ENCODE assay signal across 25 cellular contexts in genomic region chr17:298791-299450, GRCh38. TPM values are rescaled to one million over a fixed set of nuclear protein-coding genes. Genes with fewer than 3 reads are reported as not detected.
DNase-seq lines count a peak whose midpoint lies in the region; ATAC-seq and TF ChIP-seq lines count a peak whose summit lies in the region.
"Had no signal": no experiment of that assay in that cellular context is flagged by ENCODE, and none has a peak within 500 bp of the region (broad histone marks: within the 10 kb centered on the region; RNA-seq: fewer than 3 reads in every experiment).

No MANE protein-coding gene starts in this region.

- no peaks in the 10 kb centered on the region for H3K9me3 ChIP-seq in BLaER1 treated with 17β-estradiol and CSF1 and Interleukin-3, amounts not matched to agents 10 nM and 100 nM (replicated peaks in 1 of 11)
- H3K9me3 ChIP-seq: vagina had no signal

- no peak overlapping the region for H3K27ac Mint-ChIP-seq in activated CD4-positive, alpha-beta memory T cell treated with anti-CD3 and anti-CD28 coated beads, Interleukin-2, amount 10 ng/mL, durations not matched to agents 7 days and 5 days
- H3K27ac Mint-ChIP-seq: CD14-positive monocyte; natural killer cell treated with Interleukin-12 subunit alpha and Interleukin-12 subunit beta and Interleukin-15 and Interleukin-18, amount 100 ng/mL, for 72 hours; T-helper 1 cell treated with Interleukin-12 subunit alpha and Interleukin-12 subunit beta and Interleukin-4 antibody, amounts not matched to agents 30 μg/mL and 1 μg/mL, for 36 hours had no signal

- H3K4me2 ChIP-seq in BLaER1 treated with 17β-estradiol and CSF1 and Interleukin-3, amounts not matched to agents 10 nM and 100 nM = peak overlapping the region in 9 of 11 experiments; percentile 26 to 97 (median 73); a peak in 16 of 22 replicates

- H4K20me1 ChIP-seq in BLaER1 treated with 17β-estradiol and CSF1 and Interleukin-3, amounts not matched to agents 10 nM and 100 nM = peaks cover 0 to 44% (median 13%) of the 10 kb centered on the region in 11 experiments; a peak in 10 of 22 replicates

- H3K9me3 Mint-ChIP-seq in activated CD4-positive, alpha-beta memory T cell treated with anti-CD3 and anti-CD28 coated beads, Interleukin-2, amount 10 ng/mL, durations not matched to agents 7 days and 5 days = no peaks in the 10 kb centered on the region
- H3K9me3 Mint-ChIP-seq: immature natural killer cell; natural killer cell treated with Interleukin-12 subunit alpha and Interleukin-12 subunit beta and Interleukin-15 and Interleukin-18, amount 100 ng/mL, for 72 hours; T-helper 1 cell treated with Interleukin-12 subunit alpha and Interleukin-12 subunit beta and Interleukin-4 antibody, amounts not matched to agents 30 μg/mL and 1 μg/mL, for 36 hours had no signal

- H3K36me3 Mint-ChIP-seq in activated CD4-positive, alpha-beta memory T cell treated with anti-CD3 and anti-CD28 coated beads, Interleukin-2, amount 10 ng/mL, durations not matched to agents 7 days and 5 days (ENCODE audit: low read depth) = no peaks in the 10 kb centered on the region
- H3K36me3 Mint-ChIP-seq: CD14-positive monocyte; natural killer cell treated with Interleukin-12 subunit alpha and Interleukin-12 subunit beta and Interleukin-15 and Interleukin-18, amount 100 ng/mL, for 72 hours had no signal

- H3K9ac ChIP-seq in BLaER1 treated with 17β-estradiol and CSF1 and Interleukin-3, amounts not matched to agents 10 nM and 100 nM = peak overlapping the region in 4 of 11 experiments; percentile 2 to 46 (median 32); a peak in 4 of 22 replicates

- H3K4me1 Mint-ChIP-seq in activated CD4-positive, alpha-beta memory T cell treated with anti-CD3 and anti-CD28 coated beads, Interleukin-2, amount 10 ng/mL, durations not matched to agents 7 days and 5 days = no peaks in the 10 kb centered on the region

- ATAC-seq in left lobe of liver (peak; percentile 16), HG03432 (IDR thresholded peaks at IDR 0.05; ENCODE audit: unreplicated experiment) (no peak), omental fat pad (ENCODE audit: low FRiP score) (no peak)
- ATAC-seq: GM12878 had no signal

- H3K27me3 Mint-ChIP-seq in activated CD4-positive, alpha-beta memory T cell treated with anti-CD3 and anti-CD28 coated beads, Interleukin-2, amount 10 ng/mL, durations not matched to agents 7 days and 5 days = no peaks in the 10 kb centered on the region
- H3K27me3 Mint-ChIP-seq: natural killer cell treated with Interleukin-12 subunit alpha and Interleukin-12 subunit beta and Interleukin-15 and Interleukin-18, amount 100 ng/mL, for 72 hours had no signal

- peak overlapping the region in 3 of 11 experiments; percentile 10 to 44 (median 15); a peak in 3 of 22 replicates for H3K27ac ChIP-seq in BLaER1 treated with 17β-estradiol and CSF1 and Interleukin-3, amounts not matched to agents 10 nM and 100 nM
- H3K27ac ChIP-seq: vagina had no signal

- H3K27me3 ChIP-seq in BLaER1 treated with 17β-estradiol and CSF1 and Interleukin-3, amounts not matched to agents 10 nM and 100 nM = peaks cover 0 to 52% (median 13%) of the 10 kb centered on the region in 11 experiments; a peak in 14 of 22 replicates
- H3K27me3 ChIP-seq: vagina had no signal

- DNase-seq in fibroblast of the aortic adventitia (ENCODE audit: low read depth) (peak; percentile 4), left lobe of liver (ENCODE audit: low spot score) (no peak), retina (peak; percentile 32), omental fat pad (ENCODE audit: low spot score) (no peak)
- DNase-seq in activated CD4-positive, alpha-beta memory T cell treated with anti-CD3 and anti-CD28 coated beads, Interleukin-2, amount 10 ng/mL, durations not matched to agents 7 days and 5 days = no peak
- no peak for DNase-seq in stimulated activated naive CD4-positive, alpha-beta T cell (lab: John Stamatoyannopoulos, UW)
- DNase-seq: activated CD4-positive, alpha-beta T cell treated with anti-CD3 and anti-CD28 coated beads, Interleukin-2, amount 50 U/mL, for 1 hour; activated CD8-positive, alpha-beta memory T cell treated with anti-CD3 and anti-CD28 coated beads, Interleukin-2, amount 50 U/mL, for 48 hours; activated gamma-delta T cell; amygdala; effector CD8-positive, alpha-beta T cell; GDM1; HCEC 1CT; immature natural killer cell; MM.1S; NCI-H82; OCI-M1; stimulated activated naive CD4-positive, alpha-beta T cell treated with Interleukin-2 at 50 U/mL for 16 hours had no signal

- CTCF ChIA-PET in activated CD4-positive, alpha-beta memory T cell treated with anti-CD3 and anti-CD28 coated beads, Interleukin-2, amount 10 ng/mL, durations not matched to agents 7 days and 5 days (lab: Charles Lee) = no interaction called here

- H3K4me3 Mint-ChIP-seq in activated CD4-positive, alpha-beta memory T cell treated with anti-CD3 and anti-CD28 coated beads, Interleukin-2, amount 10 ng/mL, durations not matched to agents 7 days and 5 days = no peak overlapping the region
- H3K4me3 Mint-ChIP-seq: CD14-positive monocyte; immature natural killer cell; natural killer cell treated with Interleukin-12 subunit alpha and Interleukin-12 subunit beta and Interleukin-15 and Interleukin-18, amount 100 ng/mL, for 72 hours; T-helper 1 cell treated with Interleukin-12 subunit alpha and Interleukin-12 subunit beta and Interleukin-4 antibody, amounts not matched to agents 30 μg/mL and 1 μg/mL, for 36 hours had no signal

- no peak overlapping the region for H3K4me3 ChIP-seq in BLaER1 treated with 17β-estradiol and CSF1 and Interleukin-3, amounts not matched to agents 10 nM and 100 nM
- H3K4me3 ChIP-seq in fibroblast of the aortic adventitia (ENCODE audit: low read depth, low read length) = no peak overlapping the region
- H3K4me3 ChIP-seq: GM12878, vagina had no signal

- TF ChIP-seq CTCF in fibroblast of the aortic adventitia (IDR thresholded peaks at IDR 0.05; ENCODE audit: insufficient read depth, low read length) = no peak
- TF ChIP-seq CTCF in omental fat pad (IDR thresholded peaks at IDR 0.05) = no peak

- H3K36me3 ChIP-seq in BLaER1 treated with 17β-estradiol and CSF1 and Interleukin-3, amounts not matched to agents 10 nM and 100 nM = no peaks in the 10 kb centered on the region
- H3K36me3 ChIP-seq: vagina had no signal

- peaks cover 23 to 79% (median 74%) of the 10 kb centered on the region in 10 experiments for H3K4me1 ChIP-seq in BLaER1 treated with 17β-estradiol and CSF1 and Interleukin-3, amounts not matched to agents 10 nM and 100 nM
- H3K4me1 ChIP-seq: vagina had no signal

- POLR2A ChIA-PET in activated CD4-positive, alpha-beta memory T cell treated with anti-CD3 and anti-CD28 coated beads, Interleukin-2, amount 10 ng/mL, durations not matched to agents 7 days and 5 days (lab: Charles Lee) = no interaction called here

RNA-seq across cellular contexts. Expression of gene RPH3AL, which starts 53.7 kb away (rescaled TPM):
- total RNA-seq in fibroblast of the aortic adventitia (ENCODE audit: low replicate concordance) (2.0 and 2.4 TPM in 2 replicates), left lobe of liver (87.4 TPM), omental fat pad (10 to 100 TPM; 10.0 to 51.1 (median 25.7) TPM)
- 1 to 10 TPM; 2.5 to 2.8 TPM for total RNA-seq in activated CD4-positive, alpha-beta memory T cell treated with anti-CD3 and anti-CD28 coated beads, Interleukin-2, amount 10 ng/mL, durations not matched to agents 7 days and 5 days

Comparison
In these comparisons a context has a peak if more than half of its experiments do, and no peak if none do; other contexts are left out.
1. DNase-seq: peak in fibroblast of the aortic adventitia (single experiment) and retina (single experiment); none in left lobe of liver (single experiment), activated CD4-positive, alpha-beta memory T cell treated with anti-CD3 and anti-CD28 coated beads, Interleukin-2, amount 10 ng/mL, durations not matched to agents 7 days and 5 days (single experiment), omental fat pad (single experiment) and stimulated activated naive CD4-positive, alpha-beta T cell (0 of 6).